24 cellular contexts compared by ENCODE assay signal in genomic region chr19:13899393-13899792, GRCh38. TPM values are rescaled to one million over a fixed set of nuclear protein-coding genes. Genes with fewer than 3 reads are reported as not detected.
DNase-seq lines count a peak whose midpoint lies in the region; ATAC-seq and TF ChIP-seq lines count a peak whose summit lies in the region.
"Had no signal": no experiment of that assay in that cellular context is flagged by ENCODE, and none has a peak within 500 bp of the region (broad histone marks: within the 10 kb centered on the region; RNA-seq: fewer than 3 reads in every experiment).

No MANE protein-coding gene starts in this region.

- no peaks in the 10 kb centered on the region for H3K79me1 ChIP-seq in neuronal stem cell (ENCODE audit: low read depth, low read length)

- TF ChIP-seq EP300 in esophagus muscularis mucosa (IDR thresholded peaks at IDR 0.05): no peak

- H4K8ac ChIP-seq in neuronal stem cell (ENCODE audit: low read depth, low read length): no peak overlapping the region

- H3K4ac ChIP-seq in neuronal stem cell (ENCODE audit: low read length): no peak overlapping the region

- H2BK12ac ChIP-seq in neuronal stem cell (ENCODE audit: low read length): no peak overlapping the region

- H3F3A ChIP-seq in Loucy (ENCODE audit: low read depth): no peaks in the 10 kb centered on the region

- no peak overlapping the region for H4K91ac ChIP-seq in neuronal stem cell (ENCODE audit: low read depth, low read length, poor library complexity)

- H3K79me2 ChIP-seq in Loucy (ENCODE audit: insufficient read depth, low read length): peaks cover 38% of the 10 kb centered on the region

- H3K27ac ChIP-seq in neuronal stem cell (replicated peaks; ENCODE audit: low read length) (no peak overlapping the region), esophagus muscularis mucosa (replicated peaks in 1 of 4) (no peak overlapping the region)
- H3K27ac ChIP-seq: GM23248, KMS-11, PC-9, SK-N-MC had no signal

- H3K18ac ChIP-seq in neuronal stem cell (ENCODE audit: low read length): no peak overlapping the region

- no peak overlapping the region for H3K4me3 ChIP-seq in Loucy (ENCODE audit: low read length, poor library complexity, severe bottlenecking)
- no peak overlapping the region for H3K4me3 ChIP-seq in neuronal stem cell (ENCODE audit: low read length in 2 of 2)
- no peak overlapping the region for H3K4me3 ChIP-seq in esophagus muscularis mucosa
- H3K4me3 ChIP-seq: GM23248, PC-9, SK-N-MC had no signal

- TF ChIP-seq CTCF in Loucy (conservative IDR thresholded peaks at IDR 0.05; ENCODE audit: low read length) (no peak), esophagus muscularis mucosa (IDR thresholded peaks at IDR 0.05) (no peak)

- intact Hi-C loops in left colon (cut with DNase I, micrococcal nuclease) (no loop called here), esophagus muscularis mucosa (cut with DNase I) (no loop called here)

- no peak overlapping the region for H2BK120ac ChIP-seq in neuronal stem cell (ENCODE audit: low read depth, low read length)

- H3K27me3 ChIP-seq in Loucy (ENCODE audit: insufficient read depth, low read length, poor library complexity, severe bottlenecking) (no peaks in the 10 kb centered on the region), neuronal stem cell (ENCODE audit: control insufficient read depth in 3 of 3, insufficient read depth in 3 of 3, low read depth in 1 of 3, low read length in 3 of 3) (no peaks in the 10 kb centered on the region), esophagus muscularis mucosa (no peaks in the 10 kb centered on the region)

- no peak overlapping the region for H3K14ac ChIP-seq in neuronal stem cell (ENCODE audit: low read length)

- H3K9ac ChIP-seq in Loucy (ENCODE audit: low read depth, low read length, poor library complexity, severe bottlenecking): peak overlapping the region; percentile 59
- H3K9ac ChIP-seq in neuronal stem cell (ENCODE audit: low read depth, low read length, poor library complexity): peak overlapping the region; percentile 15
- H3K9ac ChIP-seq: GM23248, KMS-11 had no signal

- H3K9me2 ChIP-seq in Loucy (replicated peaks; ENCODE audit: low read depth, low read length): no peaks in the 10 kb centered on the region

- no peak overlapping the region for H2BK5ac ChIP-seq in neuronal stem cell (ENCODE audit: low read length)

- H3K9me3 ChIP-seq in Loucy (ENCODE audit: insufficient read depth, low read depth, low read length): no peaks in the 10 kb centered on the region
- no peaks in the 10 kb centered on the region for H3K9me3 ChIP-seq in neuronal stem cell (replicated peaks in 1 of 2; ENCODE audit: control insufficient read depth in 2 of 2, insufficient read depth in 1 of 2, low read depth in 1 of 2, low read length in 2 of 2)
- no peaks in the 10 kb centered on the region for H3K9me3 ChIP-seq in esophagus muscularis mucosa

- peak; percentile 23 for DNase-seq in NCI-H2196 treated with DMSO at 0.1 percent for 48 hours (lab: John Stamatoyannopoulos, UW; ENCODE audit: unreplicated experiment)
- no peak for DNase-seq in left colon
- DNase-seq in neuronal stem cell (ENCODE audit: low spot score): no peak
- no peak for DNase-seq in NCI-H1417 treated with DMSO at 0.1 percent for 48 hours (lab: John Stamatoyannopoulos, UW)
- no peak for DNase-seq in esophagus muscularis mucosa (ENCODE audit: extremely low spot score)
- no peak for DNase-seq in MV-4-11 (lab: John Stamatoyannopoulos, UW)
- DNase-seq: CD4-positive, CD25-positive, alpha-beta regulatory T cell; COR-L47; DMS 273 treated with DMSO at 0.1 percent for 48 hours; H9; NCI-H187 treated with DMSO at 0.1 percent for 48 hours; NCI-H226; NCI-H524 treated with DMSO at 0.1 percent for 48 hours; PC-9; RPMI8226; SHP77; SW 1271 had no signal

- no CpG with 5 or more reads among the region's 10 CpGs for WGBS in neuronal stem cell (ENCODE audit: extremely low coverage in 2 of 2, insufficient read length in 2 of 2, insufficient replicate concordance in 1 of 2), 2 donors
- 74% methylated on average over 9 of the region's 10 CpGs for WGBS in esophagus muscularis mucosa

- no peak overlapping the region for H2AFZ ChIP-seq in Loucy (ENCODE audit: low read length)
- no peak overlapping the region for H2AFZ ChIP-seq in neuronal stem cell (ENCODE audit: low read length)
- H2AFZ ChIP-seq: GM23248, PC-9 had no signal

- H4K20me1 ChIP-seq in Loucy (ENCODE audit: insufficient read depth, low read length, poor library complexity, severe bottlenecking): peaks cover 9% of the 10 kb centered on the region

- peak; percentile 87 for ATAC-seq in left colon

- H3K4me2 ChIP-seq in Loucy (ENCODE audit: low read depth, low read length, poor library complexity, severe bottlenecking) (peak overlapping the region; percentile 57), neuronal stem cell (ENCODE audit: insufficient read depth, low read length, poor library complexity, severe bottlenecking) (no peak overlapping the region)
- H3K4me2 ChIP-seq: KMS-11, PC-9 had no signal

- no peak for TF ChIP-seq POLR2A in esophagus muscularis mucosa (IDR thresholded peaks at IDR 0.05; ENCODE audit: low read depth)

- H2AK5ac ChIP-seq in neuronal stem cell (ENCODE audit: low read depth, low read length): no peak overlapping the region

- peaks cover 3% of the 10 kb centered on the region; the same call in 1 of the 2 replicates for H3K36me3 ChIP-seq in Loucy (ENCODE audit: insufficient read depth, low read length)
- no peaks in the 10 kb centered on the region for H3K36me3 ChIP-seq in neuronal stem cell (replicated peaks in 1 of 2; ENCODE audit: control insufficient read depth in 2 of 2, insufficient read depth in 2 of 2, low read length in 2 of 2)
- no peaks in the 10 kb centered on the region for H3K36me3 ChIP-seq in esophagus muscularis mucosa

- H2BK15ac ChIP-seq in neuronal stem cell (ENCODE audit: low read length): no peak overlapping the region

- peaks cover 25% of the 10 kb centered on the region for H3K4me1 ChIP-seq in Loucy (ENCODE audit: insufficient read depth, low read length, poor library complexity, severe bottlenecking)
- no peaks in the 10 kb centered on the region for H3K4me1 ChIP-seq in neuronal stem cell (ENCODE audit: control insufficient read depth in 2 of 2, insufficient read depth in 1 of 2, low read depth in 1 of 2, low read length in 2 of 2)
- H3K4me1 ChIP-seq in esophagus muscularis mucosa: peaks cover 0 to 4% (median 0%) of the 10 kb centered on the region in 4 donors

- no peak overlapping the region for H3K23ac ChIP-seq in neuronal stem cell (ENCODE audit: low read depth, low read length, poor library complexity)

RNA-seq across cellular contexts. Expression of gene BRME1, which starts 6.5 kb away (rescaled TPM):
- total RNA-seq in left colon (1 to 10 TPM; 7.9 to 9.1 TPM), esophagus muscularis mucosa (1 to 10 TPM in 1 of 4 donors, under 1 TPM in 3; 0.42 to 1.1 (median 0.78) TPM)
- polyA plus RNA-seq in neuronal stem cell (2013, experiment 1 of 2): 1.8 TPM
- 2.1 TPM for polyA plus RNA-seq in neuronal stem cell (2013, experiment 2 of 2)

RNA-seq across cellular contexts. Expression of gene CC2D1A, which starts 6.6 kb away (rescaled TPM):
- total RNA-seq in left colon: 100 to 1,000 TPM in 1 of 2 donors, 10 to 100 TPM in 1; 90.8 to 132 TPM
- 19.7 TPM for polyA plus RNA-seq in neuronal stem cell (2013, experiment 1 of 2)
- polyA plus RNA-seq in neuronal stem cell (2013, experiment 2 of 2): 18.7 TPM
- 10 to 100 TPM; 22.9 to 42.8 (median 33.6) TPM for total RNA-seq in esophagus muscularis mucosa

RNA-seq across cellular contexts. Expression of gene NANOS3, which starts 22.5 kb away (rescaled TPM):
- under 1 TPM in 1 of 2 donors, not detected in 1; 0.56 TPM for total RNA-seq in left colon
- 0.08 TPM for polyA plus RNA-seq in neuronal stem cell (2013, experiment 1 of 2)
- not detected for polyA plus RNA-seq in neuronal stem cell (2013, experiment 2 of 2)
- not detected for total RNA-seq in esophagus muscularis mucosa
- total RNA-seq: CD4-positive, CD25-positive, alpha-beta regulatory T cell; Daoy; GM23248; H9; HT1080 had no signal
- polyA plus RNA-seq: CD4-positive, CD25-positive, alpha-beta regulatory T cell had no signal

RNA-seq across cellular contexts. Expression of gene PODNL1, which starts 38.8 kb away (rescaled TPM):
- total RNA-seq in left colon (1 to 10 TPM; 2.7 to 5.3 TPM), esophagus muscularis mucosa (under 1 TPM in 2 of 4 donors, not detected in 2; 0.66 to 0.69 TPM)
- polyA plus RNA-seq in neuronal stem cell (2013, experiment 1 of 2): 2.8 TPM
- polyA plus RNA-seq in neuronal stem cell (2013, experiment 2 of 2): 2.8 TPM
- total RNA-seq: A673; CD4-positive, CD25-positive, alpha-beta regulatory T cell; Daoy had no signal

RNA-seq across cellular contexts. Expression of gene DCAF15, which starts 52.9 kb away (rescaled TPM):
- 10 to 100 TPM; 30.5 to 33.9 TPM for total RNA-seq in left colon
- 44.9 TPM for polyA plus RNA-seq in neuronal stem cell (2013, experiment 1 of 2)
- 44.2 TPM for polyA plus RNA-seq in neuronal stem cell (2013, experiment 2 of 2)
- total RNA-seq in esophagus muscularis mucosa: 10 to 100 TPM in 3 of 4 donors, 1 to 10 TPM in 1; 9.8 to 23.9 (median 13.4) TPM

Comparison
In these comparisons a context has a peak if more than half of its experiments do, and no peak if none do; other contexts are left out.
1. RNA of gene BRME1, which starts 6.5 kb away (total RNA-seq): 7.9 to 9.1 TPM in left colon; 0.42 to 1.1 TPM in esophagus muscularis mucosa; every median in the first group is over 4 times any median in the second.